ENCODE assay signal across 18 cellular contexts in the genomic region with DNA sequence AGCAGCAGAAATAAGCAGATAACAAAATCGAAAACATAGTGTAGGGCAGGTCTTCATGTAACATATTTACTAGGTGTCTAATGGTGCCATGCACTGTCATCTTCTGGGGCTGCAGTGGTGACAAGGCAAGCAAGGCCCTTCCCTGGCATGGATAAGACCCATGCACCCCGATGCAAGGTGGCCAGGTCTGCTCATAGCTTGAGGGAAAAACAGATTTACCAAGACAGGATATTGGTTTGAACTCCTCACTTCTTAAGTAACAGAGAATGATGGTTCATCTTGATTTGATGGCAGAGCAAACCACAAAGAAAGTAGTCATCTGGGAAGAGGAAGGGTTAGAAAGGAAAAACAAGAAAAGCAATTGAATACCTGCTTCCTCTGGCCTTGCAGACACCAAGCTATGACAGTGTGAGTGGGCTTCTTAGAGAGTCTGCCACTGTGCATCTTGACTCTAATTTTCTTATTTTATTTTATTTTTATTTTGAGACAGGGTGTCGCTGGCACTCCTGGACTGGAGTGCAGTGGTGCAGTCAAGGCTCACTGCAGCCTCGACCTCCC. TPM values are rescaled to one million over a fixed set of nuclear protein-coding genes. Genes with fewer than 3 reads are reported as not detected.
DNase-seq lines count a peak whose midpoint lies in the region; ATAC-seq, FAIRE-seq and TF ChIP-seq lines count a peak whose summit lies in the region.
"Had no signal": no experiment of that assay in that cellular context is flagged by ENCODE, and none has a peak within 500 bp of the region (broad histone marks: within the 10 kb centered on the region; RNA-seq: fewer than 3 reads in every experiment).

No MANE protein-coding gene starts in this region.

- TF ChIP-seq CTCF in HepG2 (CRISPR knock-in tag; IDR thresholded peaks at IDR 0.05), result no peak

- no peak overlapping the region for H3K4me2 ChIP-seq in HepG2 (ENCODE audit: low read depth, low read length)

- no peak for TF ChIP-seq RAD21 in HepG2 (CRISPR knock-in tag; IDR thresholded peaks at IDR 0.05)

- no peak overlapping the region for H3K4me3 ChIP-seq in HepG2 (replicated peaks in 1 of 3; ENCODE audit: insufficient read depth in 1 of 3, low read depth in 2 of 3, low read length in 3 of 3)
- H3K4me3 ChIP-seq: HAP-1, SJCRH30 had no signal

- H3K27me3 Mint-ChIP-seq in activated T-cell treated with anti-CD3 and anti-CD28 coated beads, Interleukin-2, amount 50 U/mL, for 72 hours (ENCODE audit: low read depth), result peaks cover 81% of the 10 kb centered on the region
- peaks cover 14% of the 10 kb centered on the region for H3K27me3 Mint-ChIP-seq in activated T-cell treated with anti-CD3 and anti-CD28 coated beads, Interleukin-2, amount 50 U/mL, for 4 hours (ENCODE audit: low read depth)

- POLR2A ChIA-PET in HepG2 (lab: Yijun Ruan, JAX), result no interaction called here

- DNase-seq in activated T-cell treated with anti-CD3 and anti-CD28 coated beads, Interleukin-2, amount 50 U/mL, for 72 hours, result no peak
- DNase-seq in activated T-cell treated with anti-CD3 and anti-CD28 coated beads, Interleukin-2, amount 50 U/mL, for 4 hours, result no peak
- DNase-seq in GM18507 (ENCODE audit: extremely low spot score, insufficient read length, low read depth) (no peak), M059J (ENCODE audit: low read depth) (peak; percentile 29), renal cortical epithelial cell (ENCODE audit: low read depth) (peak; percentile 50), HepG2 (ENCODE audit: low spot score) (no peak), NK-92 (lab: John Stamatoyannopoulos, UW; ENCODE audit: unreplicated experiment) (no peak)
- DNase-seq: ACHN; AML-193; CD4-positive, CD25-positive, alpha-beta regulatory T cell; IMR-90; NCI-H1048; NCI-H146; NCI-H2081; NCI-H748 treated with DMSO at 0.1 percent for 48 hours; PC-3; SJCRH30 had no signal

- peak; percentile 53 to 80 for ATAC-seq in activated T-cell treated with anti-CD3 and anti-CD28 coated beads, Interleukin-2, amount 50 U/mL, for 72 hours (replicated peaks in 1 of 2)
- no peak for ATAC-seq in activated T-cell treated with anti-CD3 and anti-CD28 coated beads, Interleukin-2, amount 50 U/mL, for 4 hours
- no peak for ATAC-seq in HepG2
- ATAC-seq: PC-3 had no signal

- H3K79me2 ChIP-seq in HepG2 (ENCODE audit: insufficient read depth, low read length), result no peaks in the 10 kb centered on the region

- H3K4me3 Mint-ChIP-seq in activated T-cell treated with anti-CD3 and anti-CD28 coated beads, Interleukin-2, amount 50 U/mL, for 72 hours, result no peak overlapping the region
- no peak overlapping the region for H3K4me3 Mint-ChIP-seq in activated T-cell treated with anti-CD3 and anti-CD28 coated beads, Interleukin-2, amount 50 U/mL, for 4 hours
- H3K4me3 Mint-ChIP-seq: CD4-positive, CD25-positive, alpha-beta regulatory T cell had no signal

- intact Hi-C loops in HepG2 (cut with micrococcal nuclease; ENCODE audit: unreplicated experiment), result no loop called here

- in situ Hi-C loops in HepG2 (cut with HindIII; ENCODE audit: extremely low pct_ligation_motif_present, low pct_unique_long_range_greater_than_20kb), result no loop called here

- peaks cover 0 to 3% of the 10 kb centered on the region in 2 donors for H3K9me3 Mint-ChIP-seq in activated T-cell treated with anti-CD3 and anti-CD28 coated beads, Interleukin-2, amount 50 U/mL, for 72 hours
- no peaks in the 10 kb centered on the region for H3K9me3 Mint-ChIP-seq in activated T-cell treated with anti-CD3 and anti-CD28 coated beads, Interleukin-2, amount 50 U/mL, for 4 hours

- H3K9me3 ChIP-seq in HepG2 (ENCODE audit: low read length), result no peaks in the 10 kb centered on the region
- H3K9me3 ChIP-seq: HAP-1, SJCRH30 had no signal

- H3K36me3 ChIP-seq in HepG2 (replicated peaks in 1 of 2; ENCODE audit: control insufficient read depth in 1 of 2, insufficient read depth in 2 of 2, low read length in 2 of 2), result no peaks in the 10 kb centered on the region
- H3K36me3 ChIP-seq: HAP-1, SJCRH30 had no signal

- H4K20me1 ChIP-seq in HepG2 (ENCODE audit: insufficient read depth, low read length), result no peaks in the 10 kb centered on the region

- TF ChIP-seq POLR2A in HepG2 (IDR thresholded peaks at IDR 0.05; ENCODE audit: insufficient read depth in 1 of 2, low read depth in 2 of 2, low read length in 2 of 2), result no peak

- no peak overlapping the region for H2AFZ ChIP-seq in HepG2 (ENCODE audit: low read length)

- H3K27ac ChIP-seq in HepG2 (ENCODE audit: extremely low read length, insufficient read depth, low read length), result no peak overlapping the region
- H3K27ac ChIP-seq: SJCRH30 had no signal

- H3K27me3 ChIP-seq in HepG2 (ENCODE audit: control insufficient read depth in 1 of 2, insufficient read depth in 2 of 2, low read length in 2 of 2), result no peaks in the 10 kb centered on the region
- H3K27me3 ChIP-seq: SJCRH30 had no signal

- 74% methylated on average over 4 of the region's 4 CpGs for WGBS in HepG2 (ENCODE audit: low lambda C conversion rate)

- H3K4me1 Mint-ChIP-seq in activated T-cell treated with anti-CD3 and anti-CD28 coated beads, Interleukin-2, amount 50 U/mL, for 72 hours (ENCODE audit: low read depth), result peaks cover 18% of the 10 kb centered on the region
- no peaks in the 10 kb centered on the region for H3K4me1 Mint-ChIP-seq in activated T-cell treated with anti-CD3 and anti-CD28 coated beads, Interleukin-2, amount 50 U/mL, for 4 hours (ENCODE audit: low read depth)
- H3K4me1 Mint-ChIP-seq: CD4-positive, CD25-positive, alpha-beta regulatory T cell had no signal

- TF ChIP-seq EP300 in HepG2 (IDR thresholded peaks at IDR 0.05; ENCODE audit: low read depth in 2 of 2, low read length in 2 of 2) (no peak), HepG2 (CRISPR knock-in tag; IDR thresholded peaks at IDR 0.05; ENCODE audit: borderline replicate concordance) (no peak)

- H3K9ac ChIP-seq in HepG2 (ENCODE audit: insufficient read depth, low read depth, low read length), result no peak overlapping the region

- peak; percentile 5 for FAIRE-seq in GM18507 (lab: Jason Lieb, UNC)
- no peak for FAIRE-seq in HepG2 (lab: Jason Lieb, UNC)

- no peak overlapping the region for H3K27ac Mint-ChIP-seq in activated T-cell treated with anti-CD3 and anti-CD28 coated beads, Interleukin-2, amount 50 U/mL, for 72 hours
- H3K27ac Mint-ChIP-seq: CD4-positive, CD25-positive, alpha-beta regulatory T cell had no signal

- no TSS peak for BruUV-seq in HepG2 (replicated peaks; lab: Mats Ljungman, UMichigan)

- H3K36me3 Mint-ChIP-seq in activated T-cell treated with anti-CD3 and anti-CD28 coated beads, Interleukin-2, amount 50 U/mL, for 72 hours (ENCODE audit: insufficient read depth in 2 of 2), result peaks cover 0 to 2% of the 10 kb centered on the region in 2 donors
- no peaks in the 10 kb centered on the region for H3K36me3 Mint-ChIP-seq in activated T-cell treated with anti-CD3 and anti-CD28 coated beads, Interleukin-2, amount 50 U/mL, for 4 hours (ENCODE audit: insufficient read depth)
- H3K36me3 Mint-ChIP-seq: CD4-positive, CD25-positive, alpha-beta regulatory T cell had no signal

- H3K4me1 ChIP-seq in HepG2 (ENCODE audit: insufficient read depth, low read length), result peaks cover 22% of the 10 kb centered on the region
- H3K4me1 ChIP-seq: HAP-1, SJCRH30 had no signal

- CTCF ChIA-PET in HepG2 (lab: Yijun Ruan, JAX; ENCODE audit: low intra/inter-chr PET ratio, low total read pairs), result no interaction called here

TF ChIP-seq in HepG2, 621 proteins besides CTCF, POLR2A, EP300 and RAD21 (continues in another document):
- TF ChIP-seq GABPA (IDR thresholded peaks at IDR 0.05; ENCODE audit: low read depth, low read length) (no peak), GABPA (CRISPR knock-in tag; IDR thresholded peaks at IDR 0.05; ENCODE audit: low read depth) (no peak), ZNF746 (CRISPR knock-in tag; IDR thresholded peaks at IDR 0.05) (no peak)
- TF ChIP-seq, protein P1, sequence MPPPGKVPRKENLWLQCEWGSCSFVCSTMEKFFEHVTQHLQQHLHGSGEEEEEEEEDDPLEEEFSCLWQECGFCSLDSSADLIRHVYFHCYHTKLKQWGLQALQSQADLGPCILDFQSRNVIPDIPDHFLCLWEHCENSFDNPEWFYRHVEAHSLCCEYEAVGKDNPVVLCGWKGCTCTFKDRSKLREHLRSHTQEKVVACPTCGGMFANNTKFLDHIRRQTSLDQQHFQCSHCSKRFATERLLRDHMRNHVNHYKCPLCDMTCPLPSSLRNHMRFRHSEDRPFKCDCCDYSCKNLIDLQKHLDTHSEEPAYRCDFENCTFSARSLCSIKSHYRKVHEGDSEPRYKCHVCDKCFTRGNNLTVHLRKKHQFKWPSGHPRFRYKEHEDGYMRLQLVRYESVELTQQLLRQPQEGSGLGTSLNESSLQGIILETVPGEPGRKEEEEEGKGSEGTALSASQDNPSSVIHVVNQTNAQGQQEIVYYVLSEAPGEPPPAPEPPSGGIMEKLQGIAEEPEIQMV (CRISPR knock-in tag; IDR thresholded peaks at IDR 0.05; ENCODE audit: low read depth), result no peak

RNA-seq across cellular contexts. Expression of a gene that starts 35.8 kb away (rescaled TPM):
- 1 to 10 TPM in 1 of 2 donors, under 1 TPM in 1; 0.96 to 2.0 TPM for total RNA-seq in activated T-cell treated with anti-CD3 and anti-CD28 coated beads, Interleukin-2, amount 50 U/mL, for 72 hours
- total RNA-seq in activated T-cell treated with anti-CD3 and anti-CD28 coated beads, Interleukin-2, amount 50 U/mL, for 4 hours, result under 1 TPM; 0.28 to 0.71 (median 0.55) TPM
- 1.6 and 1.7 TPM in 2 replicates for total RNA-seq in M059J (2014; rRNA removed; shearing (Covaris generic))
- total RNA-seq in renal cortical epithelial cell (1.6 and 1.7 TPM in 2 replicates), HepG2 (2016; rRNA removed; fragmentation: Illumina TruSeq; extraction: Trizol) (19.9 and 32.4 TPM in 2 replicates)
- 8.7 and 8.9 TPM in 2 replicates for total RNA-seq in HepG2 (2016; cell fraction: cytosol; rRNA removed; fragmentation: Illumina TruSeq; extraction: Trizol; ENCODE audit: low read depth)
- total RNA-seq in HepG2 (2016; cell fraction: insoluble cytoplasmic fraction; rRNA removed; fragmentation: Illumina TruSeq; extraction: Trizol), result 21.5 and 29.8 TPM in 2 replicates
- 8.7 and 9.4 TPM in 2 replicates for total RNA-seq in HepG2 (2016; cell fraction: membrane; rRNA removed; fragmentation: Illumina TruSeq; extraction: Trizol)
- total RNA-seq in HepG2 (2016; cell fraction: nucleus; rRNA removed; fragmentation: Illumina TruSeq; extraction: Trizol), result 55.5 and 58.9 TPM in 2 replicates
- 17.2 and 28.5 TPM in 2 replicates for polyA plus RNA-seq in HepG2 (2011; rRNA removed)
- polyA plus RNA-seq in HepG2 (2011; cell fraction: cytosol; rRNA removed), result 6.9 and 8.2 TPM in 2 replicates
- polyA plus RNA-seq in HepG2 (2011; cell fraction: nucleus; rRNA removed), result 112 TPM in 2 replicates
- polyA plus RNA-seq in HepG2 (2012), result 5.4 and 8.8 TPM in 2 replicates
- 1.9 and 2.7 TPM in 2 replicates for polyA plus RNA-seq in HepG2 (2016; cell fraction: cytosol; fragmentation: Illumina TruSeq; extraction: Trizol; ENCODE audit: low read depth)
- 13.1 and 14.9 TPM in 2 replicates for polyA plus RNA-seq in HepG2 (2016; cell fraction: insoluble cytoplasmic fraction; fragmentation: Illumina TruSeq; extraction: Trizol; ENCODE audit: low read depth)
- polyA plus RNA-seq in HepG2 (2016; cell fraction: membrane; fragmentation: Illumina TruSeq; extraction: Trizol; ENCODE audit: low read depth), result 2.9 and 3.6 TPM in 2 replicates
- 110 and 115 TPM in 2 replicates for polyA plus RNA-seq in HepG2 (2016; cell fraction: nucleus; fragmentation: Illumina TruSeq; extraction: Trizol; ENCODE audit: insufficient read depth, low read depth)
- polyA minus RNA-seq in HepG2 (2011; rRNA and poly(A)+ RNA removed; ENCODE audit: low replicate concordance), result 15.8 and 16.9 TPM in 2 replicates
- 3.3 and 5.4 TPM in 2 replicates for polyA minus RNA-seq in HepG2 (2011; cell fraction: cytosol; rRNA and poly(A)+ RNA removed)
- polyA minus RNA-seq in HepG2 (2011; cell fraction: nucleus; rRNA and poly(A)+ RNA removed), result 26.1 and 28.0 TPM in 2 replicates

Comparison
In these comparisons a context has a peak if more than half of its experiments do, and no peak if none do; other contexts are left out.
1. ATAC-seq: peak in activated T-cell treated with anti-CD3 and anti-CD28 coated beads, Interleukin-2, amount 50 U/mL, for 72 hours (2 of 2); none in activated T-cell treated with anti-CD3 and anti-CD28 coated beads, Interleukin-2, amount 50 U/mL, for 4 hours (0 of 2) and HepG2 (single experiment).
2. DNase-seq: peak in M059J (single experiment) and renal cortical epithelial cell (single experiment); none in activated T-cell treated with anti-CD3 and anti-CD28 coated beads, Interleukin-2, amount 50 U/mL, for 72 hours (0 of 2), activated T-cell treated with anti-CD3 and anti-CD28 coated beads, Interleukin-2, amount 50 U/mL, for 4 hours (single experiment), GM18507 (single experiment), HepG2 (single experiment) and NK-92 (single experiment).